10 cellular contexts compared by ENCODE assay signal in the genomic region with DNA sequence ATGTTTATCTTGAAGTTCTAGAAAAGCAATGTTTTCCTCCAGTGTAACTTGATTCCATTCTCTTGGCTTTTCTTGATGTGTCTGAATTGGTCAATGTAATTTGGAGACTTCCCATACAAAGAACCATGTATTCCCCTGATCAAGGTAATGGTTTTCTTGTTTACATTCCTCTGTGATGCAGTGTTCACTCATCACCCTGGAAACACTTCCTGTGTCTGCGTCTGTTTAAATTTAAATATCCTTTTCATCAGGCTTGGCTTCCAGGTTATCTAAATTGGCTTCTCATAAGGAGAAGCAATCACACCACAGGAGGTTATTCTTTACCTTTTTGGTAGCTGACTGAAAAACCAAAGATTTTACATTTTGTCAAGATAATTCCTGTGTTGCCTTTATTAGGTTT.
DNase-seq lines count a peak whose midpoint lies in the region; FAIRE-seq and TF ChIP-seq lines count a peak whose summit lies in the region.
"Had no signal": no experiment of that assay in that cellular context is flagged by ENCODE, and none has a peak within 500 bp of the region (broad histone marks: within the 10 kb centered on the region; RNA-seq: fewer than 3 reads in every experiment).

No MANE protein-coding gene starts in this region.

- peak; percentile 72 for FAIRE-seq in H54 (lab: Jason Lieb, UNC)

- H3K36me3 Mint-ChIP-seq in endothelial cell (ENCODE audit: low read depth, unreplicated experiment) (no peaks in the 10 kb centered on the region), progenitor cell of endocrine pancreas (ENCODE audit: insufficient read depth) (no peaks in the 10 kb centered on the region)
- H3K36me3 Mint-ChIP-seq: activated naive CD8-positive, alpha-beta T cell treated with anti-CD3 and anti-CD28 coated beads, Interleukin-2, amount 10 ng/mL, durations not matched to agents 7 days and 5 days had no signal

- TF ChIP-seq CTCF in endothelial cell (IDR thresholded peaks at IDR 0.05; ENCODE audit: unreplicated experiment) = no peak
- no peak for TF ChIP-seq CTCF in progenitor cell of endocrine pancreas (IDR thresholded peaks at IDR 0.05; ENCODE audit: unreplicated experiment)

- no peaks in the 10 kb centered on the region for H3K9me3 Mint-ChIP-seq in endothelial cell (ENCODE audit: unreplicated experiment)
- peaks cover 8% of the 10 kb centered on the region for H3K9me3 Mint-ChIP-seq in progenitor cell of endocrine pancreas (ENCODE audit: low read depth)
- H3K9me3 Mint-ChIP-seq: activated naive CD8-positive, alpha-beta T cell treated with anti-CD3 and anti-CD28 coated beads, Interleukin-2, amount 10 ng/mL, durations not matched to agents 7 days and 5 days had no signal

- no peak overlapping the region for H3K4me3 Mint-ChIP-seq in endothelial cell (ENCODE audit: unreplicated experiment)
- H3K4me3 Mint-ChIP-seq in progenitor cell of endocrine pancreas (ENCODE audit: low read depth) = no peak overlapping the region
- H3K4me3 Mint-ChIP-seq: activated naive CD8-positive, alpha-beta T cell treated with anti-CD3 and anti-CD28 coated beads, Interleukin-2, amount 10 ng/mL, durations not matched to agents 7 days and 5 days had no signal

- H3K27ac Mint-ChIP-seq in endothelial cell (ENCODE audit: unreplicated experiment) = peak overlapping the region; percentile 96
- H3K27ac Mint-ChIP-seq in progenitor cell of endocrine pancreas = peak overlapping the region; percentile 87
- H3K27ac Mint-ChIP-seq: activated naive CD8-positive, alpha-beta T cell treated with anti-CD3 and anti-CD28 coated beads, Interleukin-2, amount 10 ng/mL, durations not matched to agents 7 days and 5 days had no signal

- TF ChIP-seq POLR2A in H54 (IDR thresholded peaks at IDR 0.05; ENCODE audit: low read depth, low read length) = no peak

- H3K27me3 Mint-ChIP-seq in endothelial cell (ENCODE audit: unreplicated experiment) = no peaks in the 10 kb centered on the region
- no peaks in the 10 kb centered on the region for H3K27me3 Mint-ChIP-seq in progenitor cell of endocrine pancreas

- DNase-seq in H54 (ENCODE audit: insufficient read length, low spot score) = peak; percentile 15
- DNase-seq in NCI-H226 = peak; percentile 72
- no peak for DNase-seq in endothelial cell (ENCODE audit: low spot score)
- no peak for DNase-seq in progenitor cell of endocrine pancreas (ENCODE audit: low spot score, unreplicated experiment)
- DNase-seq in medulla oblongata (ENCODE audit: extremely low spot score) = no peak
- no peak for DNase-seq in DMS79 (lab: John Stamatoyannopoulos, UW)
- DNase-seq in inferior parietal cortex (ENCODE audit: extremely low spot score) = no peak
- DNase-seq: activated naive CD8-positive, alpha-beta T cell treated with anti-CD3 and anti-CD28 coated beads, Interleukin-2, amount 10 ng/mL, durations not matched to agents 7 days and 5 days; NCI-H187 treated with DMSO at 0.1 percent for 48 hours; stimulated activated naive CD4-positive, alpha-beta T cell treated with Interleukin-2 at 50 U/mL for 16 hours had no signal

- H3K4me1 Mint-ChIP-seq in endothelial cell (ENCODE audit: unreplicated experiment) (peaks cover 4% of the 10 kb centered on the region), progenitor cell of endocrine pancreas (ENCODE audit: low read depth) (peaks cover 16% of the 10 kb centered on the region)

Comparison
In these comparisons a context has a peak if more than half of its experiments do, and no peak if none do; other contexts are left out.
1. DNase-seq: peak in H54 (single experiment) and NCI-H226 (single experiment); none in endothelial cell (single experiment), progenitor cell of endocrine pancreas (single experiment), medulla oblongata (single experiment), DMS79 (single experiment) and inferior parietal cortex (single experiment).